In genomic region chr3:15632212-15632580, GRCh38 we compare ENCODE assay signal across 1 cellular context.
TF ChIP-seq lines count a peak whose summit lies in the region.

No MANE protein-coding gene starts in this region.

TF ChIP-seq in IMR-90, 13 proteins besides CTCF, POLR2A, EP300 and RAD21:
- no peak for TF ChIP-seq MXI1 (IDR thresholded peaks at IDR 0.05; ENCODE audit: borderline replicate concordance, low read depth, low read length)
- TF ChIP-seq RFX5 (IDR thresholded peaks at IDR 0.05; ENCODE audit: low read depth, low read length): no peak
- TF ChIP-seq CHD1 (IDR thresholded peaks at IDR 0.05; ENCODE audit: low read depth, low read length): no peak
- TF ChIP-seq RCOR1 (IDR thresholded peaks at IDR 0.05; ENCODE audit: insufficient replicate concordance, low read length): no peak
- no peak for TF ChIP-seq BHLHE40 (IDR thresholded peaks at IDR 0.05; ENCODE audit: low read depth, low read length)
- no peak for TF ChIP-seq ELK1 (IDR thresholded peaks at IDR 0.05; ENCODE audit: borderline replicate concordance, low read depth, low read length)
- no peak for TF ChIP-seq SMC3 (IDR thresholded peaks at IDR 0.05; ENCODE audit: low read depth, low read length)
- TF ChIP-seq CEBPB (IDR thresholded peaks at IDR 0.05; ENCODE audit: low read depth, low read length): no peak
- no peak for TF ChIP-seq USF2 (IDR thresholded peaks at IDR 0.05; ENCODE audit: low read depth, low read length)
- no peak for TF ChIP-seq FOS (IDR thresholded peaks at IDR 0.05; ENCODE audit: low read depth, low read length)
- no peak for TF ChIP-seq NFE2L2 (IDR thresholded peaks at IDR 0.05; ENCODE audit: low read depth, low read length)
